ENCODE assay signal across 1 cellular context in genomic region chr19:51552996-51553725, GRCh38.
TF ChIP-seq lines count a peak whose summit lies in the region.

No MANE protein-coding gene starts in this region.

TF ChIP-seq in K562, 482 proteins besides CTCF, POLR2A, EP300 and RAD21 (continued from another document and continues in another):
- TF ChIP-seq ZBTB11 (CRISPR knock-in tag; IDR thresholded peaks at IDR 0.05) (peak in 1 of 3 experiments; percentile 50; a peak in 1 of 6 replicates), ZNF280A (IDR thresholded peaks at IDR 0.05; ENCODE audit: low read depth, partially characterized antibody) (no peak), FUS (optimal IDR thresholded peaks at IDR 0.05; ENCODE audit: low read depth, low read length) (no peak), KAT8 (IDR thresholded peaks at IDR 0.05; ENCODE audit: low read depth) (no peak), ZNF407 (IDR thresholded peaks at IDR 0.05; ENCODE audit: low read depth) (no peak), ARHGAP35 (IDR thresholded peaks at IDR 0.05; ENCODE audit: partially characterized antibody) (no peak), ZKSCAN3 (CRISPR knock-in tag; IDR thresholded peaks at IDR 0.05) (no peak), TCF7L2 (IDR thresholded peaks at IDR 0.05; ENCODE audit: low read depth, low read length) (no peak), ZNF77 (CRISPR knock-in tag; IDR thresholded peaks at IDR 0.05) (no peak), ZBTB1 (CRISPR knock-in tag; IDR thresholded peaks at IDR 0.05; ENCODE audit: borderline replicate concordance, low read depth) (0 out of 2 replicates have a peak, but pooled peaks have one; percentile 59), KDM4B (IDR thresholded peaks at IDR 0.05; ENCODE audit: borderline replicate concordance in 2 of 2, low read depth in 1 of 2) (peak in 1 of 2 experiments; percentile 80; a peak in 1 of 4 replicates), SFPQ (IDR thresholded peaks at IDR 0.05; ENCODE audit: low read depth, low read length) (no peak), BCL6 (CRISPR knock-in tag; IDR thresholded peaks at IDR 0.05) (no peak), RNF2 (IDR thresholded peaks at IDR 0.05) (peak; percentile 43; the same call in 1 of the 2 replicates), TSHZ1 (CRISPR knock-in tag; IDR thresholded peaks at IDR 0.05) (no peak), ZNF431 (CRISPR knock-in tag; IDR thresholded peaks at IDR 0.05) (peak; percentile 48; the same call in 1 of the 2 replicates), STAT6 (CRISPR knock-in tag; IDR thresholded peaks at IDR 0.05) (no peak), VEZF1 (CRISPR knock-in tag; IDR thresholded peaks at IDR 0.05) (peak; percentile 80), PTRF (tag; IDR thresholded peaks at IDR 0.05) (no peak), IRF2 (CRISPR knock-in tag; IDR thresholded peaks at IDR 0.05) (no peak), POLR2H (tag; IDR thresholded peaks at IDR 0.05; ENCODE audit: low read depth) (no peak), ESRRA (IDR thresholded peaks at IDR 0.05; ENCODE audit: borderline replicate concordance, low read depth) (peak; percentile 76), ZBTB43 (CRISPR knock-in tag; IDR thresholded peaks at IDR 0.05) (no peak), FOXJ2 (tag; IDR thresholded peaks at IDR 0.05) (no peak; the same call in 1 of the 2 replicates), E2F1 (CRISPR knock-in tag; IDR thresholded peaks at IDR 0.05) (peak; percentile 79)
